In genomic region chr10:133050376-133050775, GRCh38 we compare ENCODE assay signal across 10 cellular contexts. TPM values are rescaled to one million over a fixed set of nuclear protein-coding genes. Genes with fewer than 3 reads are reported as not detected.
"Had no signal": no experiment of that assay in that cellular context is flagged by ENCODE, and none has a peak within 500 bp of the region (broad histone marks: within the 10 kb centered on the region; RNA-seq: fewer than 3 reads in every experiment).

No MANE protein-coding gene starts in this region.

- H3K4me3 ChIP-seq: GM23248, HAP-1, K562 had no signal

- H3K9ac ChIP-seq: GM23248 had no signal

- H3K9me3 ChIP-seq: HAP-1 had no signal

- H2AFZ ChIP-seq: GM23248 had no signal

- H3K4me1 ChIP-seq: HAP-1 had no signal

- H3K27ac ChIP-seq: GM23248 had no signal

- H3K36me3 ChIP-seq: HAP-1 had no signal

- DNase-seq: GM23248, GOT3, H7, IMR-90, KG1 had no signal

- ATAC-seq: HCT116, K562 had no signal

RNA-seq across cellular contexts. Expression of gene ADGRA1, which starts 37.3 kb away (rescaled TPM):
- total RNA-seq: GM23248, H4, HT-29, IMR-90, K562 had no signal
- polyA plus RNA-seq: GM23248, IMR-90, K562 had no signal
